In the genomic region with DNA sequence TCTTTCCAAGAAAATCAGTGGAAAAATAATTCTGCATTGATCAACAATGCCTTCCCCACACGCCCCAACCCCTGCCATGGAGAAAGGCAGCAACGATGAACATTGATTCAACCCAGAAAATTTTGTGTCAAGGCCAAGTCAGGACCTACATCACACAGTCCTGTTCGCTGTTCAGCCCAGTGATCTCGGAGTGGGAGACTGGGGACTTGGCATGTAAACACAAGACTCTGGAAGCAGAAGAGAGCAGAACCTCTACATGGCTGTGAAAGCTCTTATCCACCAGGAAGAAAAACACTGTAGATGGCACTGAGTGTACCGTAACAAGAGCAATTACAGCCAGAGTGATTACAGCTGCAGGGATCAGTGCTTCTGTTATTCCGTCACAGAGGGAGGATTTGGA, we compare ENCODE assay signal across 15 cellular contexts.
DNase-seq lines count a peak whose midpoint lies in the region; ATAC-seq and TF ChIP-seq lines count a peak whose summit lies in the region.
"Had no signal": no experiment of that assay in that cellular context is flagged by ENCODE, and none has a peak within 500 bp of the region (broad histone marks: within the 10 kb centered on the region; RNA-seq: fewer than 3 reads in every experiment).

No MANE protein-coding gene starts in this region.

- peak; percentile 25 for DNase-seq in NCI-H82 (lab: John Stamatoyannopoulos, UW)
- no peak for DNase-seq in NCI-H82 treated with DMSO at 0.1 percent for 48 hours (lab: John Stamatoyannopoulos, UW; ENCODE audit: unreplicated experiment)
- peak; percentile 51 for DNase-seq in NCI-H2029 treated with DMSO at 0.1 percent for 48 hours (lab: John Stamatoyannopoulos, UW)
- DNase-seq in left kidney (ENCODE audit: low read depth, low spot score) = peak; percentile 29
- DNase-seq in activated CD8-positive, alpha-beta T cell treated with anti-CD3 and anti-CD28 coated beads for 36 hours = no peak
- no peak for DNase-seq in NCI-H524 treated with DMSO at 0.1 percent for 48 hours (lab: John Stamatoyannopoulos, UW)
- DNase-seq: COR-L47, DMS 273 treated with DMSO at 0.1 percent for 48 hours, DND-41, HCEC 1CT, IMR-90, NCI-H1930, Right ventricle myocardium superior had no signal

- H3K4me1 Mint-ChIP-seq in activated CD8-positive, alpha-beta T cell treated with anti-CD3 and anti-CD28 coated beads for 36 hours (ENCODE audit: low read depth) = no peaks in the 10 kb centered on the region
- H3K4me1 Mint-ChIP-seq: CD14-positive monocyte had no signal

- CTCF ChIA-PET in activated CD8-positive, alpha-beta T cell treated with anti-CD3 and anti-CD28 coated beads for 36 hours (lab: Charles Lee) = no interaction called here

- ATAC-seq in activated CD8-positive, alpha-beta T cell treated with anti-CD3 and anti-CD28 coated beads for 36 hours = no peak
- ATAC-seq in GM21390 (IDR thresholded peaks at IDR 0.05; ENCODE audit: unreplicated experiment) = no peak

- H3K9me3 Mint-ChIP-seq in activated CD8-positive, alpha-beta T cell treated with anti-CD3 and anti-CD28 coated beads for 36 hours = no peaks in the 10 kb centered on the region

- H3K4me3 Mint-ChIP-seq in activated CD8-positive, alpha-beta T cell treated with anti-CD3 and anti-CD28 coated beads for 36 hours = no peak overlapping the region
- H3K4me3 Mint-ChIP-seq: CD14-positive monocyte had no signal

- H3K27me3 Mint-ChIP-seq in activated CD8-positive, alpha-beta T cell treated with anti-CD3 and anti-CD28 coated beads for 36 hours = no peaks in the 10 kb centered on the region

- H3K36me3 Mint-ChIP-seq in activated CD8-positive, alpha-beta T cell treated with anti-CD3 and anti-CD28 coated beads for 36 hours (ENCODE audit: low read depth) = no peaks in the 10 kb centered on the region
- H3K36me3 Mint-ChIP-seq: CD14-positive monocyte had no signal

- TF ChIP-seq CTCF in activated CD8-positive, alpha-beta T cell treated with anti-CD3 and anti-CD28 coated beads for 36 hours (IDR thresholded peaks at IDR 0.05) = no peak

- intact Hi-C loops in activated CD8-positive, alpha-beta T cell treated with anti-CD3 and anti-CD28 coated beads for 36 hours (cut with micrococcal nuclease) = no loop called here

- no peak overlapping the region for H3K27ac Mint-ChIP-seq in activated CD8-positive, alpha-beta T cell treated with anti-CD3 and anti-CD28 coated beads for 36 hours
- H3K27ac Mint-ChIP-seq: CD14-positive monocyte had no signal

- POLR2A ChIA-PET in activated CD8-positive, alpha-beta T cell treated with anti-CD3 and anti-CD28 coated beads for 36 hours (lab: Charles Lee) = no interaction called here

Comparison
In these comparisons a context has a peak if more than half of its experiments do, and no peak if none do; other contexts are left out.
1. DNase-seq: peak in NCI-H82 (single experiment), NCI-H2029 treated with DMSO at 0.1 percent for 48 hours (single experiment) and left kidney (single experiment); none in NCI-H82 treated with DMSO at 0.1 percent for 48 hours (single experiment), activated CD8-positive, alpha-beta T cell treated with anti-CD3 and anti-CD28 coated beads for 36 hours (single experiment) and NCI-H524 treated with DMSO at 0.1 percent for 48 hours (single experiment).